Comparison of ENCODE assay signal across 9 cellular contexts in the genomic region with DNA sequence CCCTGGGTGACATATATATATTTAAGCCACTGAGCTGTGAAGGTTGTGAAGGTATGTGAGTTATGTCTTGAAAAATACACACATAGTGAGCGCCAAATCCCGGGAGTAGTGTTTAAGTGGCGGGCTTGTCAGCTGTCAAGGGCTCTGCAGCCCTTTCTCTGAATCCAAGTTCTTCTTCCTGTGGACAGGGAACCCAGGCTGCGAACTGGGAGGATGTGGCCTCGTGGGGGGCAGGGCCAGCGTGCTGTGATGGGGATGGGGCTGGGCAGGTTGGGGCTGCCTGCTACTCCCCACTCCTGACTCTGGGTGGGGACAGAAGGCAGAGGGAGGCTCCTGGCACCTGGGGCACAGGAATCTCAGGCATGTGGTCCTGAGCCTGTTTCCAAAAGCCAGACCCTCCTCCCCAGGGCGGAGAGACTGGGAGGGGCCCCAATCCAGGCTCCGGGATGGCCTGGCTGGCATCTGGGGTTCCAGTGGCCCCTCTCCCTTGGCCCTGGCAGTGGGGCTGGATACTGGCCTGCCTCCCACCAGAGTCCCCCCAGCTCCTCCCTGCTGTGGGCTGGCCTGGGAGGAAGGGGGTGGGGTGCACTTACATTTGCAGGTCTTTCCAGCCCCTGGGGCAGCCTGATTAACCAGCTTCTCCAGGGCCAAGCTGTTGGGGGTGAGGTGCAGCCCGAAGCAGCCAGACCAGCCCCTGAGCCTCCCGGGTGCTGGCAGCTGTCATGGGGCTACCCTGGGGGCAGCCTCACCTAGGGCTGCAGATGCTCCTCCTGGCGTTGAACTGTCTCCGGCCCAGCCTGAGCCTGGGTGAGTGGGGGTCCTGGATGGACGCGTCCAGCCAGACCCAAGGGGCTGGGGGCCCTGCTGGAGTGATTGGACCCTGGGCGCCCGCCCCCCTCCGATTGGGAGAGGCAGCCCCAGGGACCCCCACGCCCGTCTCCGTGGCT. TPM values are rescaled to one million over a fixed set of nuclear protein-coding genes. Genes with fewer than 3 reads are reported as not detected.
DNase-seq lines count a peak whose midpoint lies in the region; ATAC-seq and TF ChIP-seq lines count a peak whose summit lies in the region.
"Had no signal": no experiment of that assay in that cellular context is flagged by ENCODE, and none has a peak within 500 bp of the region (broad histone marks: within the 10 kb centered on the region; RNA-seq: fewer than 3 reads in every experiment).

Gene UPK3B, plus strand, starts transcription at position 622 of the 947 bp plus-strand sequence. Its CDS starts 101 bp downstream, at position 723.

- no peak for ATAC-seq in activated CD4-positive, alpha-beta T cell treated with anti-CD3 and anti-CD28 coated beads for 36 hours

- no peaks in the 10 kb centered on the region for H3K9me3 Mint-ChIP-seq in activated CD4-positive, alpha-beta T cell treated with anti-CD3 and anti-CD28 coated beads for 36 hours (ENCODE audit: low read depth)

- H3K27ac ChIP-seq in esophagus (ENCODE audit: low read depth in 2 of 2, low read length in 1 of 2): peak within 1 kb of the TSS; percentile 58 to 63

- POLR2A ChIA-PET in activated CD4-positive, alpha-beta T cell treated with anti-CD3 and anti-CD28 coated beads for 36 hours (lab: Charles Lee): interaction anchor here (0.6 kb wide), 1 partner anchor 555 kb away, joined by 3 read pairs; no protein-coding TSS in a partner anchor

- H3K4me3 ChIP-seq in esophagus (ENCODE audit: low read depth in 1 of 2, low read length in 2 of 2) (peak within 1 kb of the TSS; percentile 26 to 32), retinal pigment epithelial cell (ENCODE audit: low read length) (peak within 1 kb of the TSS; percentile 40)

- peaks cover 0 to 11% of the 10 kb centered on the region in 2 donors for H3K4me1 ChIP-seq in esophagus (ENCODE audit: control insufficient read depth in 2 of 2, insufficient read depth in 2 of 2, low read length in 1 of 2)

- no peak for TF ChIP-seq CTCF in retinal pigment epithelial cell (conservative IDR thresholded peaks at IDR 0.05; ENCODE audit: low read depth, low read length)

- H3K27ac Mint-ChIP-seq in activated CD4-positive, alpha-beta T cell treated with anti-CD3 and anti-CD28 coated beads for 36 hours: no peak within 1 kb of the TSS

- WGBS in esophagus, 2 donors: 36 to 37% methylated on average over 20 of the region's 20 CpGs

- no peak within 1 kb of the TSS for H3K4me3 Mint-ChIP-seq in activated CD4-positive, alpha-beta T cell treated with anti-CD3 and anti-CD28 coated beads for 36 hours

- peaks cover under 1 to 12% of the 10 kb centered on the region in 2 donors for H3K36me3 ChIP-seq in esophagus (ENCODE audit: control insufficient read depth in 2 of 2, insufficient read depth in 2 of 2, low read length in 1 of 2)

- peak; percentile 24 for DNase-seq in activated CD4-positive, alpha-beta T cell treated with anti-CD3 and anti-CD28 coated beads for 36 hours
- DNase-seq in activated CD4-positive, alpha-beta T cell treated with anti-CD3 and anti-CD28 coated beads, Interleukin-2, amount 50 U/mL, for 1 hour: no peak
- DNase-seq in LoVo (ENCODE audit: low spot score) (peak; percentile 27), retinal pigment epithelial cell (ENCODE audit: low read depth) (peak; percentile 55), foreskin melanocyte (no peak), NCI-H2196 treated with DMSO at 0.1 percent for 48 hours (lab: John Stamatoyannopoulos, UW; ENCODE audit: unreplicated experiment) (no peak), hypothalamus (lab: John Stamatoyannopoulos, UW) (no peak)
- DNase-seq: NCI-H524 treated with DMSO at 0.1 percent for 48 hours had no signal

- no peaks in the 10 kb centered on the region for H3K36me3 Mint-ChIP-seq in activated CD4-positive, alpha-beta T cell treated with anti-CD3 and anti-CD28 coated beads for 36 hours (ENCODE audit: low read depth)

- H3K27me3 ChIP-seq in esophagus (ENCODE audit: control insufficient read depth in 1 of 2, insufficient read depth in 2 of 2, low read length in 2 of 2): no peaks in the 10 kb centered on the region

- CTCF ChIA-PET in activated CD4-positive, alpha-beta T cell treated with anti-CD3 and anti-CD28 coated beads for 36 hours (lab: Charles Lee): no interaction called here

- no peaks in the 10 kb centered on the region for H3K4me1 Mint-ChIP-seq in activated CD4-positive, alpha-beta T cell treated with anti-CD3 and anti-CD28 coated beads for 36 hours

- H3K9me3 ChIP-seq in esophagus (ENCODE audit: control insufficient read depth in 2 of 2, insufficient read depth in 1 of 2, low read depth in 1 of 2, low read length in 1 of 2): no peaks in the 10 kb centered on the region

- intact Hi-C loops in activated CD4-positive, alpha-beta T cell treated with anti-CD3 and anti-CD28 coated beads for 36 hours (cut with DNase I, micrococcal nuclease): no loop called here

- H3K27me3 Mint-ChIP-seq in activated CD4-positive, alpha-beta T cell treated with anti-CD3 and anti-CD28 coated beads for 36 hours: no peaks in the 10 kb centered on the region

RNA-seq across cellular contexts. Expression of gene UPK3B, which starts in this region (rescaled TPM):
- total RNA-seq in activated CD4-positive, alpha-beta T cell treated with anti-CD3 and anti-CD28 coated beads for 36 hours: 1 to 10 TPM in 1 of 2 experiments, under 1 TPM in 1; 0.46 to 1.1 TPM
- 10 to 100 TPM; 16.7 to 63.9 TPM for polyA plus RNA-seq in esophagus

Comparison
In these comparisons a context has a peak if more than half of its experiments do, and no peak if none do; other contexts are left out.
1. DNase-seq: peak in activated CD4-positive, alpha-beta T cell treated with anti-CD3 and anti-CD28 coated beads for 36 hours (single experiment), LoVo (single experiment) and retinal pigment epithelial cell (single experiment); none in activated CD4-positive, alpha-beta T cell treated with anti-CD3 and anti-CD28 coated beads, Interleukin-2, amount 50 U/mL, for 1 hour (single experiment), foreskin melanocyte (single experiment), NCI-H2196 treated with DMSO at 0.1 percent for 48 hours (single experiment) and hypothalamus (0 of 51).